Comparison of ENCODE assay signal across 13 cellular contexts in the genomic region with DNA sequence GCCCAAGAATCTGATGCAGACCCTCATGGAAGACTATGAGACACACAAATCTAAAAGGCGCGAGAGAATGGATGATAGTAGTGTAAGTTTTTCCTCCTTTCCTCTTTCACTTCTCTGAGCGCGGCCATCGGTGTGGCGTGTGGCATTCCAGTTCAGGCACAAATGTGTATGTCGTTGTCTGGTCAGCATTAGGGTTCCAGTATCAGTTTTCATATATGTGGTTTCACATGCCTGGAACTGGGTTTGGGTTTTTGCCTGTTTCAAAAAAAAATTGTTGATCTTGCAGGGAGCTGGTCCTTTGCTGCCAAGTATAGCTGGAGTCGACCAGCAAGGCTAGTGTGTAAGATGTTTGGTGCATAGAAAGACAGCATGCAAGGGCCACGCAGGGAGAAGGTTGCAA. TPM values are rescaled to one million over a fixed set of nuclear protein-coding genes. Genes with fewer than 3 reads are reported as not detected.
DNase-seq lines count a peak whose midpoint lies in the region; ATAC-seq, FAIRE-seq and TF ChIP-seq lines count a peak whose summit lies in the region.
"Had no signal": no experiment of that assay in that cellular context is flagged by ENCODE, and none has a peak within 500 bp of the region (broad histone marks: within the 10 kb centered on the region; RNA-seq: fewer than 3 reads in every experiment).

No MANE protein-coding gene starts in this region.

- intact Hi-C loops in CD14-positive monocyte (cut with micrococcal nuclease) = no loop called here

- DNase-seq in CD14-positive monocyte (ENCODE audit: low spot score) = no peak
- DNase-seq in GM19239 (ENCODE audit: insufficient read length, low spot score) = no peak
- DNase-seq in effector memory CD8-positive, alpha-beta T cell = no peak
- no peak for DNase-seq in NCI-H2107 treated with DMSO at 0.1 percent for 48 hours (lab: John Stamatoyannopoulos, UW; ENCODE audit: unreplicated experiment)
- no peak for DNase-seq in stimulated activated CD4-positive, alpha-beta T cell treated with anti-CD3 and anti-CD28 coated beads, Interleukin-15, amount 100 ng/mL, for 24 hours
- no peak for DNase-seq in NCI-H187 treated with DMSO at 0.1 percent for 48 hours (lab: John Stamatoyannopoulos, UW)
- DNase-seq: activated CD4-positive, alpha-beta T cell treated with anti-CD3 and anti-CD28 coated beads, Interleukin-2, amount 50 U/mL, for 48 hours; H7; SHP77 had no signal

- H3K36me3 Mint-ChIP-seq in CD14-positive monocyte = peaks cover 8 to 12% of the 10 kb centered on the region in 2 donors
- peaks cover 7% of the 10 kb centered on the region for H3K36me3 Mint-ChIP-seq in effector memory CD8-positive, alpha-beta T cell (ENCODE audit: insufficient read depth)

- no peaks in the 10 kb centered on the region for H3K9me3 Mint-ChIP-seq in CD14-positive monocyte
- H3K9me3 Mint-ChIP-seq in effector memory CD8-positive, alpha-beta T cell = no peaks in the 10 kb centered on the region

- peak overlapping the region in 5 of 7 donors; percentile 25 to 79 (median 58) for H3K27ac Mint-ChIP-seq in CD14-positive monocyte
- peak overlapping the region; percentile 69 to 91 for H3K27ac Mint-ChIP-seq in effector memory CD8-positive, alpha-beta T cell

- peaks cover 0 to 1% (median under 1%) of the 10 kb centered on the region in 3 donors for H3K27me3 Mint-ChIP-seq in CD14-positive monocyte (ENCODE audit: low read depth in 3 of 3)
- no peaks in the 10 kb centered on the region for H3K27me3 Mint-ChIP-seq in effector memory CD8-positive, alpha-beta T cell

- H3K4me1 Mint-ChIP-seq in CD14-positive monocyte = peaks cover 71% of the 10 kb centered on the region
- peaks cover 31 to 33% of the 10 kb centered on the region in 2 donors for H3K4me1 Mint-ChIP-seq in effector memory CD8-positive, alpha-beta T cell (ENCODE audit: low read depth in 2 of 2)

- H3K4me3 Mint-ChIP-seq in CD14-positive monocyte = peak overlapping the region; percentile 80 to 90
- peak overlapping the region; percentile 62 to 68 for H3K4me3 Mint-ChIP-seq in effector memory CD8-positive, alpha-beta T cell

- peak; percentile 47 for FAIRE-seq in GM19239 (lab: Jason Lieb, UNC)
- FAIRE-seq: HTR-8/SVneo had no signal

- TF ChIP-seq CTCF in CD14-positive monocyte (IDR thresholded peaks at IDR 0.05) = no peak

- ATAC-seq in HG03139 (IDR thresholded peaks at IDR 0.05; ENCODE audit: unreplicated experiment) (peak; percentile 3), HG03039 (IDR thresholded peaks at IDR 0.05; ENCODE audit: unreplicated experiment) (no peak)
- no peak for ATAC-seq in effector memory CD8-positive, alpha-beta T cell (replicated peaks)

RNA-seq across cellular contexts. Expression of a gene that starts 51.5 kb away (rescaled TPM):
- not detected for polyA plus RNA-seq in CD14-positive monocyte
- polyA plus RNA-seq: neural cell had no signal
